28 cellular contexts compared by ENCODE assay signal in genomic region chr7:24428676-24429075, GRCh38.
"Had no signal": no experiment of that assay in that cellular context is flagged by ENCODE, and none has a peak within 500 bp of the region (broad histone marks: within the 10 kb centered on the region; RNA-seq: fewer than 3 reads in every experiment).

No MANE protein-coding gene starts in this region.

- H3K4me3 ChIP-seq: body of pancreas, cardiac muscle cell, colonic mucosa, esophagus squamous epithelium, gastroesophageal sphincter, heart right ventricle had no signal

- DNase-seq: activated CD4-positive, alpha-beta memory T cell treated with anti-CD3 and anti-CD28 coated beads for 36 hours; activated CD4-positive, alpha-beta T cell treated with anti-CD3 and anti-CD28 coated beads for 36 hours; activated CD4-positive, alpha-beta T cell treated with anti-CD3 and anti-CD28 coated beads, Interleukin-2, amount 10 ng/mL, durations not matched to agents 24 days and 14 days; activated CD4-positive, CD25-positive, alpha-beta regulatory T cell; activated CD4-positive, CD25-positive, alpha-beta regulatory T cell treated with anti-CD3 and anti-CD28 coated beads, Interleukin-2, amount 50 U/mL, for 72 hours; activated CD8-positive, alpha-beta memory T cell treated with anti-CD3 and anti-CD28 coated beads, Interleukin-2, amount 50 U/mL, for 48 hours; activated CD8-positive, alpha-beta T cell treated with anti-CD3 and anti-CD28 coated beads, Interleukin-2, amount 10 ng/mL, durations not matched to agents 7 days and 5 days; activated gamma-delta T cell; activated naive CD4-positive, alpha-beta T cell; activated naive CD4-positive, alpha-beta T cell treated with anti-CD3 and anti-CD28 coated beads, Interleukin-2, amount 10 ng/mL, durations not matched to agents 7 days and 5 days; activated naive CD8-positive, alpha-beta T cell treated with anti-CD3 and anti-CD28 coated beads, Interleukin-2, amount 10 ng/mL, durations not matched to agents 7 days and 5 days; activated T-cell treated with anti-CD3 and anti-CD28 coated beads for 4 hours; activated T-cell treated with anti-CD3 and anti-CD28 coated beads, Interleukin-2, amount 50 U/mL, for 24 hours; activated T-cell treated with anti-CD3 and anti-CD28 coated beads, Interleukin-2, amount 50 U/mL, for 72 hours; aorta; body of pancreas; central memory CD4-positive, alpha-beta T cell; cerebellar nuclear complex; colonic mucosa; effector CD8-positive, alpha-beta T cell; esophagus squamous epithelium; foreskin melanocyte; heart right ventricle; T-helper 2 cell had no signal

- ATAC-seq: activated CD4-positive, alpha-beta T cell treated with anti-CD3 and anti-CD28 coated beads for 36 hours; activated CD8-positive, alpha-beta T cell treated with anti-CD3 and anti-CD28 coated beads, Interleukin-2, amount 10 ng/mL, durations not matched to agents 7 days and 5 days; activated naive CD4-positive, alpha-beta T cell treated with anti-CD3 and anti-CD28 coated beads, Interleukin-2, amount 50 U/mL, for 72 hours; activated T-cell treated with anti-CD3 and anti-CD28 coated beads, Interleukin-2, amount 50 U/mL, for 72 hours; body of pancreas; gastroesophageal sphincter; heart right ventricle had no signal

- H3K27me3 Mint-ChIP-seq: activated naive CD8-positive, alpha-beta T cell treated with anti-CD3 and anti-CD28 coated beads, Interleukin-2, amount 10 ng/mL, durations not matched to agents 7 days and 5 days; activated T-cell treated with anti-CD3 and anti-CD28 coated beads, Interleukin-2, amount 50 U/mL, for 24 hours had no signal

- H3K36me3 Mint-ChIP-seq: activated CD4-positive, alpha-beta memory T cell treated with anti-CD3 and anti-CD28 coated beads for 36 hours; activated naive CD4-positive, alpha-beta T cell treated with anti-CD3 and anti-CD28 coated beads, Interleukin-2, amount 10 ng/mL, durations not matched to agents 7 days and 5 days; activated naive CD4-positive, alpha-beta T cell treated with anti-CD3 and anti-CD28 coated beads, Interleukin-2, amount 50 U/mL, for 72 hours; activated naive CD8-positive, alpha-beta T cell treated with anti-CD3 and anti-CD28 coated beads, Interleukin-2, amount 10 ng/mL, durations not matched to agents 7 days and 5 days had no signal

- H3K27ac Mint-ChIP-seq: activated CD4-positive, alpha-beta memory T cell treated with anti-CD3 and anti-CD28 coated beads for 36 hours; activated CD4-positive, alpha-beta T cell treated with anti-CD3 and anti-CD28 coated beads for 36 hours; activated CD4-positive, alpha-beta T cell treated with anti-CD3 and anti-CD28 coated beads, Interleukin-2, amount 10 ng/mL, durations not matched to agents 24 days and 14 days; activated CD8-positive, alpha-beta T cell treated with anti-CD3 and anti-CD28 coated beads, Interleukin-2, amount 10 ng/mL, durations not matched to agents 7 days and 5 days; activated naive CD4-positive, alpha-beta T cell treated with anti-CD3 and anti-CD28 coated beads, Interleukin-2, amount 10 ng/mL, durations not matched to agents 7 days and 5 days; activated naive CD4-positive, alpha-beta T cell treated with anti-CD3 and anti-CD28 coated beads, Interleukin-2, amount 50 U/mL, for 72 hours; activated naive CD8-positive, alpha-beta T cell treated with anti-CD3 and anti-CD28 coated beads, Interleukin-2, amount 10 ng/mL, durations not matched to agents 7 days and 5 days; activated T-cell treated with anti-CD3 and anti-CD28 coated beads, Interleukin-2, amount 50 U/mL, for 24 hours; activated T-cell treated with anti-CD3 and anti-CD28 coated beads, Interleukin-2, amount 50 U/mL, for 72 hours had no signal

- H3K27ac ChIP-seq: body of pancreas, cardiac muscle cell, colonic mucosa, epithelial cell of prostate, esophagus squamous epithelium, gastroesophageal sphincter, heart right ventricle had no signal

- H3K36me3 ChIP-seq: cardiac muscle cell, colonic mucosa, esophagus squamous epithelium, gastroesophageal sphincter, heart right ventricle had no signal

- H3K9me3 Mint-ChIP-seq: activated naive CD4-positive, alpha-beta T cell treated with anti-CD3 and anti-CD28 coated beads, Interleukin-2, amount 10 ng/mL, durations not matched to agents 7 days and 5 days; activated naive CD8-positive, alpha-beta T cell treated with anti-CD3 and anti-CD28 coated beads, Interleukin-2, amount 10 ng/mL, durations not matched to agents 7 days and 5 days; activated T-cell treated with anti-CD3 and anti-CD28 coated beads, Interleukin-2, amount 50 U/mL, for 24 hours had no signal

- H3K4me1 Mint-ChIP-seq: activated CD4-positive, alpha-beta T cell treated with anti-CD3 and anti-CD28 coated beads for 36 hours; activated CD4-positive, alpha-beta T cell treated with anti-CD3 and anti-CD28 coated beads, Interleukin-2, amount 10 ng/mL, durations not matched to agents 24 days and 14 days; activated naive CD4-positive, alpha-beta T cell treated with anti-CD3 and anti-CD28 coated beads, Interleukin-2, amount 10 ng/mL, durations not matched to agents 7 days and 5 days; activated naive CD8-positive, alpha-beta T cell treated with anti-CD3 and anti-CD28 coated beads, Interleukin-2, amount 10 ng/mL, durations not matched to agents 7 days and 5 days had no signal

- H3K4me3 Mint-ChIP-seq: activated CD4-positive, alpha-beta memory T cell treated with anti-CD3 and anti-CD28 coated beads for 36 hours; activated CD4-positive, alpha-beta T cell treated with anti-CD3 and anti-CD28 coated beads for 36 hours; activated CD4-positive, alpha-beta T cell treated with anti-CD3 and anti-CD28 coated beads, Interleukin-2, amount 10 ng/mL, durations not matched to agents 24 days and 14 days; activated CD8-positive, alpha-beta T cell treated with anti-CD3 and anti-CD28 coated beads, Interleukin-2, amount 10 ng/mL, durations not matched to agents 7 days and 5 days; activated naive CD4-positive, alpha-beta T cell treated with anti-CD3 and anti-CD28 coated beads, Interleukin-2, amount 10 ng/mL, durations not matched to agents 7 days and 5 days; activated naive CD8-positive, alpha-beta T cell treated with anti-CD3 and anti-CD28 coated beads, Interleukin-2, amount 10 ng/mL, durations not matched to agents 7 days and 5 days; activated T-cell treated with anti-CD3 and anti-CD28 coated beads, Interleukin-2, amount 50 U/mL, for 24 hours; activated T-cell treated with anti-CD3 and anti-CD28 coated beads, Interleukin-2, amount 50 U/mL, for 72 hours had no signal

- H3K27me3 ChIP-seq: body of pancreas, cardiac muscle cell, colonic mucosa, esophagus squamous epithelium, gastroesophageal sphincter, heart right ventricle had no signal

- H3K4me1 ChIP-seq: body of pancreas, colonic mucosa, esophagus squamous epithelium, gastroesophageal sphincter, heart right ventricle had no signal
